8 cellular contexts compared by ENCODE assay signal in the genomic region with DNA sequence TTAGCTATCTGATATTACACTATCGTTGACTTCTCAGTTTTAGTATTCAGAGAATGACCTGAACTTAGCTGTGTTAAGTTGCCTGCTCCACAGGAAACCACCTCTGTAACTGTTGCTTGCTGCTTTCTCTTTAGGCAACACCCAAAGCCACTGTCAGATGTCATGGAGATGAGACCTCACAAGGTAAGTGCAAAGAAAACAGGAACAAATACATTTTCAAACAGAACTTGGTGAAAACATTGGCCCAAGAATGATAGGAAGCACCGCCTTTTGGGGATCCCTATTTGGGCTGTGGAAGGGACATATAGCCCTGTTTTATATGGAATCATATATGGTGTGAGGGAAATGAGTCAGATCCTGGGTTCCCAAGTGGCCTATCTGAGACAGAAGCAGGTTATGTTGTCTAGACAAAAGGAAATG.
A peak's percentile ranks its signal among the peaks of the same experiment; 100 is the strongest.
DNase-seq lines count a peak whose midpoint lies in the region; ATAC-seq and TF ChIP-seq lines count a peak whose summit lies in the region.

No MANE protein-coding gene starts in this region.

- H3F3A ChIP-seq in MM.1S (ENCODE audit: insufficient read depth, low read length), result peaks cover 5% of the 10 kb centered on the region

- peaks cover 6% of the 10 kb centered on the region; the same call in 1 of the 2 replicates for H3K4me1 ChIP-seq in MM.1S (ENCODE audit: low read length)
- H3K4me1 ChIP-seq in spleen, result peaks cover 0 to 36% (median 10%) of the 10 kb centered on the region in 6 donors
- H3K4me1 ChIP-seq in Caco-2, result no peaks in the 10 kb centered on the region

- 30 to 55% (median 39%) methylated on average over 2 of the region's 2 CpGs for WGBS in spleen, 5 donors

- peak overlapping the region; percentile 80 for H3K27ac Mint-ChIP-seq in activated T-helper 17 cell treated with anti-CD3 and anti-CD28 coated beads, Interleukin-2, amount 50 U/mL, for 72 hours
- no peak overlapping the region for H3K27ac Mint-ChIP-seq in Caco-2 (ENCODE audit: unreplicated experiment)

- H2AFZ ChIP-seq in MM.1S (ENCODE audit: low read length), result 0 out of 2 replicates have a peak overlapping the region, but pooled peaks have one; percentile 17

- no TSS peak for BruUV-seq in Caco-2 (replicated peaks; lab: Mats Ljungman, UMichigan)

- H3K36me3 ChIP-seq in MM.1S (replicated peaks; ENCODE audit: insufficient read depth, low read length) (no peaks in the 10 kb centered on the region), spleen (no peaks in the 10 kb centered on the region), Caco-2 (ENCODE audit: control insufficient read depth, insufficient read depth, low read length) (no peaks in the 10 kb centered on the region)

- DNase-seq in MM.1S (peak; percentile 82), spleen (no peak), DMS153 treated with DMSO at 0.1 percent for 48 hours (lab: John Stamatoyannopoulos, UW; ENCODE audit: unreplicated experiment) (no peak), Caco-2 (no peak), NCI-H2196 treated with DMSO at 0.1 percent for 48 hours (lab: John Stamatoyannopoulos, UW; ENCODE audit: unreplicated experiment) (no peak)

- peak; percentile 97 for ATAC-seq in GM18505 (IDR thresholded peaks at IDR 0.05; ENCODE audit: unreplicated experiment)
- ATAC-seq in GM21786 (IDR thresholded peaks at IDR 0.05; ENCODE audit: unreplicated experiment), result peak; percentile 96
- peak; percentile 91 for ATAC-seq in activated T-helper 17 cell treated with anti-CD3 and anti-CD28 coated beads, Interleukin-2, amount 50 U/mL, for 72 hours (replicated peaks)

- peak overlapping the region; percentile 64 for H3K4me3 Mint-ChIP-seq in activated T-helper 17 cell treated with anti-CD3 and anti-CD28 coated beads, Interleukin-2, amount 50 U/mL, for 72 hours
- no peak overlapping the region for H3K4me3 Mint-ChIP-seq in Caco-2 (ENCODE audit: unreplicated experiment)

- no peak overlapping the region for H3K9ac ChIP-seq in MM.1S (ENCODE audit: low read length)

- intact Hi-C loops in spleen (cut with DNase I; ENCODE audit: low total_unique reads), result no loop called here
- intact Hi-C loops in Caco-2 (cut with micrococcal nuclease; ENCODE audit: unreplicated experiment), result no loop called here

- H3K4me3 ChIP-seq in MM.1S (ENCODE audit: low read length) (no peak overlapping the region), spleen (peak overlapping the region in 1 of 8 donors; percentile 26), Caco-2 (ENCODE audit: low read depth, low read length) (no peak overlapping the region)

- H3K9me3 ChIP-seq in MM.1S (replicated peaks; ENCODE audit: insufficient read depth, low read length), result no peaks in the 10 kb centered on the region
- peaks cover 0 to 3% (median 0%) of the 10 kb centered on the region in 8 donors for H3K9me3 ChIP-seq in spleen
- no peaks in the 10 kb centered on the region for H3K9me3 ChIP-seq in Caco-2

- TF ChIP-seq CTCF in MM.1S (IDR thresholded peaks at IDR 0.05; ENCODE audit: low read length) (no peak), spleen (IDR thresholded peaks at IDR 0.05 in 8 of 11, conservative IDR thresholded peaks at IDR 0.05 in 3 of 11) (no peak), Caco-2 (IDR thresholded peaks at IDR 0.05; ENCODE audit: insufficient read depth in 1 of 2, low read depth in 1 of 2, low read length in 1 of 2, severe bottlenecking in 1 of 2, unreplicated experiment in 1 of 2) (no peak)

- H3K4me1 Mint-ChIP-seq in activated T-helper 17 cell treated with anti-CD3 and anti-CD28 coated beads, Interleukin-2, amount 50 U/mL, for 72 hours, result peaks cover 26% of the 10 kb centered on the region
- no peaks in the 10 kb centered on the region for H3K4me1 Mint-ChIP-seq in Caco-2 (ENCODE audit: low read depth, unreplicated experiment)

- no peaks in the 10 kb centered on the region for H4K20me1 ChIP-seq in MM.1S (ENCODE audit: insufficient read depth, low read length)

- H3K27me3 ChIP-seq in MM.1S (replicated peaks; ENCODE audit: insufficient read depth, low read length) (no peaks in the 10 kb centered on the region), spleen (replicated peaks in 1 of 7) (no peaks in the 10 kb centered on the region), Caco-2 (replicated peaks; ENCODE audit: control insufficient read depth, insufficient read depth, low read length) (no peaks in the 10 kb centered on the region; the same call in 1 of the 2 replicates)

- H3K9me3 Mint-ChIP-seq in activated T-helper 17 cell treated with anti-CD3 and anti-CD28 coated beads, Interleukin-2, amount 50 U/mL, for 72 hours, result peaks cover 7% of the 10 kb centered on the region
- H3K9me3 Mint-ChIP-seq in Caco-2 (ENCODE audit: unreplicated experiment), result no peaks in the 10 kb centered on the region

- TF ChIP-seq POLR2A in GM18505 (IDR thresholded peaks at IDR 0.05; ENCODE audit: borderline replicate concordance, extremely low read depth, insufficient read depth, insufficient read length) (no peak), spleen (IDR thresholded peaks at IDR 0.05) (no peak)

- no peaks in the 10 kb centered on the region for H3K27me3 Mint-ChIP-seq in activated T-helper 17 cell treated with anti-CD3 and anti-CD28 coated beads, Interleukin-2, amount 50 U/mL, for 72 hours
- peaks cover 3% of the 10 kb centered on the region for H3K27me3 Mint-ChIP-seq in Caco-2 (ENCODE audit: insufficient read depth, unreplicated experiment)

- POLR2A ChIA-PET in Caco-2 (lab: Charles Lee), result no interaction called here

- H3K27ac ChIP-seq in MM.1S (ENCODE audit: low read length) (peak overlapping the region; percentile 19; the same call in 1 of the 2 replicates), spleen (peak overlapping the region; percentile 11 to 84 (median 72))

- H3K79me2 ChIP-seq in MM.1S (ENCODE audit: low read length), result no peaks in the 10 kb centered on the region

- H3K9me2 ChIP-seq in MM.1S (replicated peaks; ENCODE audit: insufficient read depth, low read length), result no peaks in the 10 kb centered on the region

- H3K36me3 Mint-ChIP-seq in activated T-helper 17 cell treated with anti-CD3 and anti-CD28 coated beads, Interleukin-2, amount 50 U/mL, for 72 hours (ENCODE audit: low read depth), result no peaks in the 10 kb centered on the region
- no peaks in the 10 kb centered on the region for H3K36me3 Mint-ChIP-seq in Caco-2 (ENCODE audit: insufficient read depth, unreplicated experiment)

- CTCF ChIA-PET in Caco-2 (lab: Charles Lee), result no interaction called here

- H3K4me2 ChIP-seq in MM.1S (ENCODE audit: low read depth, low read length), result peak overlapping the region; percentile 3; the same call in 1 of the 2 replicates
